19 cellular contexts compared by ENCODE assay signal in genomic region chr9:129757045-129757444, GRCh38. TPM values are rescaled to one million over a fixed set of nuclear protein-coding genes. Genes with fewer than 3 reads are reported as not detected.
DNase-seq lines count a peak whose midpoint lies in the region; ATAC-seq and TF ChIP-seq lines count a peak whose summit lies in the region.
"Had no signal": no experiment of that assay in that cellular context is flagged by ENCODE, and none has a peak within 500 bp of the region (broad histone marks: within the 10 kb centered on the region; RNA-seq: fewer than 3 reads in every experiment).

No MANE protein-coding gene starts in this region.

- no peaks in the 10 kb centered on the region for H3K9me3 Mint-ChIP-seq in activated naive CD8-positive, alpha-beta T cell treated with anti-CD3 and anti-CD28 coated beads, Interleukin-2, amount 50 U/mL, for 24 hours
- H3K9me3 Mint-ChIP-seq: activated B cell treated with CpG ODN at 0.5 μM for 24 hours; T-helper 1 cell treated with Interleukin-12 subunit alpha and Interleukin-12 subunit beta and Interleukin-4 antibody, amounts not matched to agents 30 μg/mL and 1 μg/mL, for 36 hours had no signal

- H3K79me2 ChIP-seq in osteoblast (ENCODE audit: insufficient read depth, low read length): peaks cover 1% of the 10 kb centered on the region

- H3K27me3 Mint-ChIP-seq in activated naive CD8-positive, alpha-beta T cell treated with anti-CD3 and anti-CD28 coated beads, Interleukin-2, amount 50 U/mL, for 24 hours: peaks cover 17% of the 10 kb centered on the region

- peaks cover 26% of the 10 kb centered on the region for H3K4me1 ChIP-seq in osteoblast (ENCODE audit: insufficient read depth, low read length)

- TF ChIP-seq POLR2A in NB4 (IDR thresholded peaks at IDR 0.05; ENCODE audit: extremely low read depth, insufficient read length): no peak

- H3K4me3 Mint-ChIP-seq in activated naive CD8-positive, alpha-beta T cell treated with anti-CD3 and anti-CD28 coated beads, Interleukin-2, amount 50 U/mL, for 24 hours: no peak overlapping the region
- H3K4me3 Mint-ChIP-seq: activated B cell treated with CpG ODN at 0.5 μM for 24 hours; T-helper 1 cell treated with Interleukin-12 subunit alpha and Interleukin-12 subunit beta and Interleukin-4 antibody, amounts not matched to agents 30 μg/mL and 1 μg/mL, for 36 hours had no signal

- H3K4me2 ChIP-seq in osteoblast (ENCODE audit: insufficient read depth, low read length): peak overlapping the region; percentile 62
- H3K4me2 ChIP-seq: KMS-11 had no signal

- peak; percentile 41 for ATAC-seq in activated naive CD8-positive, alpha-beta T cell treated with anti-CD3 and anti-CD28 coated beads, Interleukin-2, amount 50 U/mL, for 24 hours
- ATAC-seq in GM18861 (IDR thresholded peaks at IDR 0.05; ENCODE audit: unreplicated experiment): no peak
- ATAC-seq: foreskin keratinocyte, left colon, Right ventricle myocardium inferior had no signal

- H2AFZ ChIP-seq in osteoblast (ENCODE audit: low read length): peak overlapping the region; percentile 73

- H3K27ac Mint-ChIP-seq in activated naive CD8-positive, alpha-beta T cell treated with anti-CD3 and anti-CD28 coated beads, Interleukin-2, amount 50 U/mL, for 24 hours: no peak overlapping the region
- H3K27ac Mint-ChIP-seq: activated B cell treated with CpG ODN at 0.5 μM for 24 hours; T-helper 1 cell treated with Interleukin-12 subunit alpha and Interleukin-12 subunit beta and Interleukin-4 antibody, amounts not matched to agents 30 μg/mL and 1 μg/mL, for 36 hours had no signal

- no peaks in the 10 kb centered on the region for H3K9me3 ChIP-seq in osteoblast (ENCODE audit: low read depth, low read length)
- H3K9me3 ChIP-seq: suprapubic skin had no signal

- H4K20me1 ChIP-seq in osteoblast (ENCODE audit: insufficient read depth, low read length): no peaks in the 10 kb centered on the region

- H3K27me3 ChIP-seq in osteoblast (ENCODE audit: insufficient read depth, low read length): no peaks in the 10 kb centered on the region
- H3K27me3 ChIP-seq: foreskin keratinocyte, suprapubic skin had no signal

- TF ChIP-seq CTCF in GM12865 (IDR thresholded peaks at IDR 0.05; ENCODE audit: insufficient read depth, low read depth, low read length, missing control alignments): no peak
- TF ChIP-seq CTCF in NB4 (IDR thresholded peaks at IDR 0.05; ENCODE audit: low read depth, low read length): no peak
- TF ChIP-seq CTCF in osteoblast (IDR thresholded peaks at IDR 0.05; ENCODE audit: extremely low read depth, low read depth, low read length): no peak

- DNase-seq in GM12865 (ENCODE audit: low read depth) (peak; percentile 33), NB4 (ENCODE audit: low read depth) (peak; percentile 40), osteoblast (ENCODE audit: insufficient read length, low spot score, missing footprints) (no peak), nucleus accumbens (lab: John Stamatoyannopoulos, UW) (no peak), SHP77 treated with DMSO at 0.1 percent for 48 hours (lab: John Stamatoyannopoulos, UW) (no peak)
- no peak for DNase-seq in activated naive CD8-positive, alpha-beta T cell treated with anti-CD3 and anti-CD28 coated beads, Interleukin-2, amount 50 U/mL, for 24 hours
- DNase-seq: activated B cell treated with CpG ODN at 0.5 μM for 24 hours; AML-193; foreskin keratinocyte; left colon; NCI-H1436; occipital lobe; stimulated activated CD4-positive, alpha-beta T cell treated with anti-CD3 and anti-CD28 coated beads, Interleukin-2, amount 100 ng/mL, for 48 hours had no signal

- peaks cover 22% of the 10 kb centered on the region for H3K4me1 Mint-ChIP-seq in activated naive CD8-positive, alpha-beta T cell treated with anti-CD3 and anti-CD28 coated beads, Interleukin-2, amount 50 U/mL, for 24 hours

- no peak overlapping the region for H3K27ac ChIP-seq in osteoblast (ENCODE audit: low read depth, low read length)
- H3K27ac ChIP-seq: foreskin keratinocyte, KMS-11, suprapubic skin had no signal

- no peaks in the 10 kb centered on the region for H3K36me3 ChIP-seq in osteoblast (ENCODE audit: insufficient read depth, low read length)
- H3K36me3 ChIP-seq: suprapubic skin had no signal

- H3K4me3 ChIP-seq in GM12865 (ENCODE audit: low read depth, low read length) (no peak overlapping the region), NB4 (ENCODE audit: low read depth, low read length) (no peak overlapping the region), osteoblast (ENCODE audit: insufficient read depth, low read length) (peak overlapping the region; percentile 25)
- H3K4me3 ChIP-seq: suprapubic skin had no signal

- H3K36me3 Mint-ChIP-seq in activated naive CD8-positive, alpha-beta T cell treated with anti-CD3 and anti-CD28 coated beads, Interleukin-2, amount 50 U/mL, for 24 hours (ENCODE audit: low read depth): no peaks in the 10 kb centered on the region

RNA-seq across cellular contexts. Expression of gene PTGES, which starts 4.2 kb away (rescaled TPM):
- total RNA-seq in osteoblast: 70.9 and 115 TPM in 2 replicates
- total RNA-seq: activated B cell treated with CpG ODN at 0.5 μM for 24 hours; activated CD8-positive, alpha-beta memory T cell treated with anti-CD3 and anti-CD28 coated beads for 36 hours had no signal

RNA-seq across cellular contexts. Expression of gene TOR1B, which starts 45.9 kb away (rescaled TPM):
- total RNA-seq in osteoblast: 27.5 and 31.5 TPM in 2 replicates

Comparison
In these comparisons a context has a peak if more than half of its experiments do, and no peak if none do; other contexts are left out.
1. DNase-seq: peak in GM12865 (single experiment) and NB4 (single experiment); none in activated naive CD8-positive, alpha-beta T cell treated with anti-CD3 and anti-CD28 coated beads, Interleukin-2, amount 50 U/mL, for 24 hours (single experiment), osteoblast (single experiment), nucleus accumbens (0 of 56) and SHP77 treated with DMSO at 0.1 percent for 48 hours (single experiment).